Comparison of ENCODE assay signal across 32 cellular contexts in the genomic region with DNA sequence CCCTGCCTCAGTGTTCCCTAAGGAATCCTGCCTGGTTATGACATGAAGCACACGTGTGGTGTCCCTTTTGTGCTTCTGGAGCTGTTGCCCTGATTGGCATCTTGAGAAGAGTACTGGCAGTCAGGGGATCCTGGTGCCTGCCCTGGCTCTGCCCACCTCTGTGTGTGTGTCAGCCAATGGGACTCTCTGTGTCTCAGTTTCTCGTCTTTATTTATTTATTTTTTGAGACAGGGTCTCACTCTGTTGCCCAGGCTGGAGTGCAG.
"Had no signal": no experiment of that assay in that cellular context is flagged by ENCODE, and none has a peak within 500 bp of the region (broad histone marks: within the 10 kb centered on the region; RNA-seq: fewer than 3 reads in every experiment).

No MANE protein-coding gene starts in this region.

- H3K9me3 ChIP-seq: adrenal gland, ascending aorta had no signal

- H3K27ac ChIP-seq: adrenal gland, ascending aorta, cardiac muscle cell, VCaP had no signal

- H3K4me3 ChIP-seq: adrenal gland, ascending aorta, cardiac muscle cell had no signal

- H3K27me3 ChIP-seq: adrenal gland, ascending aorta, cardiac muscle cell had no signal

- DNase-seq: activated B cell treated with CpG ODN at 0.5 μM for 24 hours; activated CD4-positive, alpha-beta memory T cell treated with anti-CD3 and anti-CD28 coated beads for 36 hours; activated CD4-positive, alpha-beta T cell treated with anti-CD3 and anti-CD28 coated beads for 4 hours; activated CD4-positive, alpha-beta T cell treated with anti-CD3 and anti-CD28 coated beads, Interleukin-2, amount 10 ng/mL, durations not matched to agents 24 days and 14 days; activated CD4-positive, alpha-beta T cell treated with anti-CD3 and anti-CD28 coated beads, Interleukin-2, amount 50 U/mL, for 1 hour; activated CD4-positive, alpha-beta T cell treated with anti-CD3 and anti-CD28 coated beads, Interleukin-2, amount 50 U/mL, for 4 hours; activated CD4-positive, CD25-positive, alpha-beta regulatory T cell treated with anti-CD3 and anti-CD28 coated beads, Interleukin-2, amount 50 U/mL, for 72 hours; activated CD8-positive, alpha-beta memory T cell treated with anti-CD3 and anti-CD28 coated beads, Interleukin-2, amount 50 U/mL, for 4 hours; activated CD8-positive, alpha-beta T cell treated with anti-CD3 and anti-CD28 coated beads for 36 hours; activated effector memory CD4-positive, alpha-beta T cell treated with anti-CD3 and anti-CD28 coated beads, Interleukin-2, amount 50 U/mL, for 16 hours; activated gamma-delta T cell treated with Interleukin-2 at 50 U/mL for 16 hours; activated naive CD4-positive, alpha-beta T cell; activated naive CD4-positive, alpha-beta T cell treated with anti-CD3 and anti-CD28 coated beads for 36 hours; activated naive CD4-positive, alpha-beta T cell treated with anti-CD3 and anti-CD28 coated beads, Interleukin-2, amount 50 U/mL, for 16 hours; activated naive CD8-positive, alpha-beta T cell treated with anti-CD3 and anti-CD28 coated beads for 36 hours; activated T-cell treated with anti-CD3 and anti-CD28 coated beads for 4 hours; activated T-cell treated with anti-CD3 and anti-CD28 coated beads, Interleukin-2, amount 50 U/mL, for 1 hour; activated T-cell treated with anti-CD3 and anti-CD28 coated beads, Interleukin-2, amount 50 U/mL, for 4 hours; activated T-cell treated with anti-CD3 and anti-CD28 coated beads, Interleukin-2, amount 50 U/mL, for 72 hours; adrenal gland; amniotic stem cell; anterior cingulate cortex; caudate nucleus; cerebellar nuclear complex; T-cell; T-helper 17 cell; T1000 had no signal

- H3K36me3 ChIP-seq: ascending aorta, cardiac muscle cell had no signal

- H3K4me1 ChIP-seq: adrenal gland, ascending aorta had no signal

- ATAC-seq: activated CD8-positive, alpha-beta T cell treated with anti-CD3 and anti-CD28 coated beads for 36 hours; activated naive CD4-positive, alpha-beta T cell treated with anti-CD3 and anti-CD28 coated beads, Interleukin-2, amount 50 U/mL, for 72 hours; activated T-cell treated with anti-CD3 and anti-CD28 coated beads, Interleukin-2, amount 50 U/mL, for 4 hours; activated T-cell treated with anti-CD3 and anti-CD28 coated beads, Interleukin-2, amount 50 U/mL, for 72 hours; activated T-helper 17 cell treated with anti-CD3 and anti-CD28 coated beads, Interleukin-2, amount 50 U/mL, for 72 hours; T-cell; T-helper 17 cell had no signal
